Comparison of ENCODE assay signal across 8 cellular contexts in the genomic region with DNA sequence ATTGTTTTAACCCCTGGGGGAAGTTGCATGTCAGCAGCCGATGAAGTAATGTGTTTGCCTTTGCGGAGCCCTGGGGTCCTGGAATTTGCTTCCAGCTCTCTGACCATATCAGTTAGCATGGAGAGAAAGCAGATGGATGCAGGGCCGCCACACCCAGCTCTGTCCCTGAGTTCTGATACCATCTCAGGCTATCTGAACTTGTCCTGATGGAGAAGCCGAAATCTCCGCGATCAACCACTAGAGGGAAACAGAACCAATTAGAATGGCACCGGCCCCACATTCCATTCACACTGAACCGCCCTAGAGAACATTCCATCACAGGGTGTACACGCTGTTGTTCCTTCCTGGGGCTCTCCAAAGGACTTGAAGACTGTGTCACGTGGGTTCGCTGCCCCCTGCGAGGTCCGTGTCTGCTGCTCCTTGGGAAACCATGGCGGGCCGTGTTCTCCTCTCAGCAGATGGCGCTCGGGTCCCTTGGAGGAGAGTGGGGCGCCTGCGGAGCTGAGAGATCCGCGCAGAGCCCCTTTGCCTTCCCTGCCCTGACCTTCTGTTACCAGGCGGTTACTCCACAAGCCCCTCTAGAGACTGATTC.
DNase-seq lines count a peak whose midpoint lies in the region; ATAC-seq, FAIRE-seq and TF ChIP-seq lines count a peak whose summit lies in the region.

No MANE protein-coding gene starts in this region.

- H3K27ac ChIP-seq in Panc1 (ENCODE audit: low read length) (peak overlapping the region; percentile 94), heart left ventricle (peak overlapping the region; percentile 77 to 97 (median 91)), pancreas (peak overlapping the region in 1 of 4 donors; percentile 16)

- no peaks in the 10 kb centered on the region for H3K9me3 ChIP-seq in Caco-2
- H3K9me3 ChIP-seq in Panc1 (ENCODE audit: control insufficient read depth, insufficient read depth, low read depth, low read length) = no peaks in the 10 kb centered on the region
- no peaks in the 10 kb centered on the region for H3K9me3 ChIP-seq in heart left ventricle
- no peaks in the 10 kb centered on the region for H3K9me3 ChIP-seq in pancreas

- FAIRE-seq in pancreas (lab: Jason Lieb, UNC) = peak; percentile 43

- H3K4me3 ChIP-seq in Caco-2 (ENCODE audit: low read depth, low read length) = peak overlapping the region; percentile 12
- H3K4me3 ChIP-seq in Panc1 (ENCODE audit: low read depth in 2 of 2, low read length in 2 of 2) = no peak overlapping the region
- peak overlapping the region in 7 of 12 donors; percentile 12 to 34 (median 20) for H3K4me3 ChIP-seq in heart left ventricle
- H3K4me3 ChIP-seq in pancreas = peak overlapping the region in 1 of 4 donors; percentile 12

- H3K36me3 Mint-ChIP-seq in Caco-2 (ENCODE audit: insufficient read depth, unreplicated experiment) (no peaks in the 10 kb centered on the region), HFFc6 (ENCODE audit: low read depth) (no peaks in the 10 kb centered on the region)

- TF ChIP-seq CTCF in Caco-2 (IDR thresholded peaks at IDR 0.05; ENCODE audit: insufficient read depth in 1 of 2, low read depth in 1 of 2, low read length in 1 of 2, severe bottlenecking in 1 of 2, unreplicated experiment in 1 of 2) (peak; percentile 40 to 73), HFFc6 (IDR thresholded peaks at IDR 0.05) (peak; percentile 90), Panc1 (IDR thresholded peaks at IDR 0.05) (peak; percentile 88), heart left ventricle (IDR thresholded peaks at IDR 0.05) (peak; percentile 50 to 94 (median 78)), pancreas (IDR thresholded peaks at IDR 0.05) (peak; percentile 41 to 54 (median 44))

- H3K9me3 Mint-ChIP-seq in Caco-2 (ENCODE audit: unreplicated experiment) (no peaks in the 10 kb centered on the region), HFFc6 (no peaks in the 10 kb centered on the region)

- peak in 1 of 2 donors; percentile 16 for TF ChIP-seq POLR2A in heart left ventricle (IDR thresholded peaks at IDR 0.05)

- in situ Hi-C loops in Panc1 (cut with HindIII; ENCODE audit: low pct_unique_long_range_greater_than_20kb, low sequenced_read_pairs) = no loop called here

- no peaks in the 10 kb centered on the region for H3K27me3 Mint-ChIP-seq in Caco-2 (ENCODE audit: insufficient read depth, unreplicated experiment)
- H3K27me3 Mint-ChIP-seq in HFFc6 (ENCODE audit: insufficient read depth) = no peaks in the 10 kb centered on the region; the same call in 1 of the 2 replicates

- peaks cover 7% of the 10 kb centered on the region for H3K4me1 Mint-ChIP-seq in Caco-2 (ENCODE audit: low read depth, unreplicated experiment)
- peaks cover 43% of the 10 kb centered on the region for H3K4me1 Mint-ChIP-seq in HFFc6 (ENCODE audit: low read depth)

- CTCF ChIA-PET in Caco-2 (lab: Charles Lee) (interaction anchor here (0.7 to 2.9 kb wide), 9 partner anchors 11 to 418 kb away, joined by 3 to 49 read pairs (median 5); partner anchors contain the start of gene ARHGAP29), Panc1 (lab: Charles Lee) (interaction anchor here (1.0 to 1.7 kb wide), 3 partner anchors 23 to 290 kb away, joined by 6 to 10 read pairs (median 9); no protein-coding TSS in a partner anchor)

- H3K4me1 ChIP-seq in Caco-2 (peaks cover 9% of the 10 kb centered on the region; the same call in 1 of the 2 replicates), Panc1 (ENCODE audit: control insufficient read depth, insufficient read depth, low read length) (peaks cover 43% of the 10 kb centered on the region), heart left ventricle (peaks cover 11 to 81% (median 49%) of the 10 kb centered on the region in 12 donors), pancreas (no peaks in the 10 kb centered on the region)

- H3K27ac Mint-ChIP-seq in Caco-2 (ENCODE audit: unreplicated experiment) = peak overlapping the region; percentile 68
- H3K27ac Mint-ChIP-seq in HFFc6 = peak overlapping the region; percentile 80

- POLR2A ChIA-PET in Caco-2 (lab: Charles Lee) (no interaction called here), Panc1 (lab: Charles Lee) (no interaction called here)

- H3K4me3 Mint-ChIP-seq in Caco-2 (ENCODE audit: unreplicated experiment) = peak overlapping the region; percentile 24
- H3K4me3 Mint-ChIP-seq in HFFc6 = peak overlapping the region; percentile 65; the same call in 1 of the 2 replicates

- DNase-seq in Caco-2 (peak; percentile 91 to 95), HFFc6 (peak; percentile 92), Panc1 (ENCODE audit: low read depth, low spot score) (peak; percentile 75), amniotic epithelial cell (ENCODE audit: low read depth) (peak; percentile 96), heart left ventricle (peak; percentile 91 to 95 (median 91)), pancreas (peak in 5 of 6 donors; percentile 46 to 72 (median 62)), NCI-H2081 (lab: John Stamatoyannopoulos, UW) (no peak)

- WGBS in heart left ventricle, 4 donors = 10 to 26% (median 13%) methylated on average over 16 to 22 of the region's 22 CpGs
- 16 to 21% methylated on average over 22 of the region's 22 CpGs for WGBS in pancreas, 2 donors

- intact Hi-C loops in Caco-2 (cut with micrococcal nuclease; ENCODE audit: unreplicated experiment) = loop anchor here (1.0 to 5.0 kb wide), 6 partner anchors 17 to 418 kb away; no protein-coding TSS in a partner anchor
- intact Hi-C loops in Panc1 (cut with micrococcal nuclease; ENCODE audit: unreplicated experiment) = loop anchor here (5.0 to 10.0 kb wide), 2 partner anchors 117 to 189 kb away; partner anchors contain the start of gene ARHGAP29
- intact Hi-C loops in heart left ventricle (cut with DNase I) = loop anchor here in 8 of 10 donors (1.0 to 5.0 kb wide), 9 partner anchors 152 to 292 kb away; partner anchors contain the start of gene ARHGAP29 (in 5 of the 8)
- intact Hi-C loops in pancreas (cut with DNase I) = no loop called here

- H3K36me3 ChIP-seq in Caco-2 (ENCODE audit: control insufficient read depth, insufficient read depth, low read length) (no peaks in the 10 kb centered on the region), Panc1 (ENCODE audit: control insufficient read depth, insufficient read depth, low read length) (no peaks in the 10 kb centered on the region), heart left ventricle (no peaks in the 10 kb centered on the region), pancreas (no peaks in the 10 kb centered on the region)

- H3K27me3 ChIP-seq in Caco-2 (replicated peaks; ENCODE audit: control insufficient read depth, insufficient read depth, low read length) = no peaks in the 10 kb centered on the region
- no peaks in the 10 kb centered on the region for H3K27me3 ChIP-seq in Panc1 (ENCODE audit: control insufficient read depth, insufficient read depth, low read length)
- no peaks in the 10 kb centered on the region for H3K27me3 ChIP-seq in heart left ventricle
- H3K27me3 ChIP-seq in pancreas = no peaks in the 10 kb centered on the region

- BruUV-seq in Caco-2 (replicated peaks; lab: Mats Ljungman, UMichigan) (no TSS peak), Panc1 (replicated peaks; lab: Mats Ljungman, UMichigan) (no TSS peak)

- peak; percentile 89 for ATAC-seq in Panc1
- peak; percentile 89 to 94 (median 91) for ATAC-seq in heart left ventricle
- peak; percentile 86 to 94 (median 88) for ATAC-seq in pancreas
- ATAC-seq in HG03095 (IDR thresholded peaks at IDR 0.05; ENCODE audit: unreplicated experiment) = no peak

Comparison
In these comparisons a context has a peak if more than half of its experiments do, and no peak if none do; other contexts are left out.
1. DNase-seq: peak in Caco-2 (2 of 2), HFFc6 (single experiment), Panc1 (single experiment), amniotic epithelial cell (single experiment), heart left ventricle (5 of 5) and pancreas (5 of 6); none in NCI-H2081 (0 of 2).
2. H3K4me3 ChIP-seq: peak in Caco-2 (single experiment) and heart left ventricle (7 of 12); none in Panc1 (0 of 2).
3. intact Hi-C loops: an anchor here in Caco-2 (1.0 to 5.0 kb wide), Panc1 (5.0 to 10.0 kb wide) and heart left ventricle (1.0 to 5.0 kb wide); none called in pancreas.
4. Peak in every context shown above with its lines, with median percentiles within 50 percentile points of each other: CTCF ChIP-seq.